9 cellular contexts compared by ENCODE assay signal in the genomic region with DNA sequence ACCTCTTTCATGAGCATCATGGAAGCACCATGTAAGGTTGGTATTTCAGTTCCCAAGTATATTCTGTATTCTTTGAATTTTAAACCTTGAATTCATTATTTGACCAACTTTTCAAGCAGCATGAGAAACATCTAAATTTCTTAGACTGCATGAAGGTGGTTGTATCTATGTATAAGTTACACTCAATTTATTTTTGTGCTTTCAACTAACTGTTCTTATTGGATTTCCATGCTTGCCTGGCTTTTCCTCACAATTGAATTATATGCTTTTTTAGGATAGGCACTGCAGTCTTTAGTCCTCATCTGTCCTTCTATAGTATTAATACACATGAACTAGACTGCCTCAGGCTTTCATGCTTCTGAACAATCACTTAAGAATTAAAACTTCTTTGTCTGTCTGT.
"Had no signal": no experiment of that assay in that cellular context is flagged by ENCODE, and none has a peak within 500 bp of the region (broad histone marks: within the 10 kb centered on the region; RNA-seq: fewer than 3 reads in every experiment).

No MANE protein-coding gene starts in this region.

- H3K9ac ChIP-seq: GM23248 had no signal

- H3K36me3 ChIP-seq: HAP-1 had no signal

- ATAC-seq: GM23338, HCT116 had no signal

- H3K4me2 ChIP-seq: GM23338 had no signal

- H3K9me3 ChIP-seq: HAP-1 had no signal

- DNase-seq: GM23248, GOT3, H7, H9, HCEC 1CT, HFFc6 had no signal

- H3K4me1 ChIP-seq: HAP-1 had no signal

- H3K27ac ChIP-seq: GM23248 had no signal

- H3K4me3 ChIP-seq: GM23248, GM23338, HAP-1 had no signal

- H2AFZ ChIP-seq: GM23248, GM23338 had no signal
